1 cellular context compared by ENCODE assay signal in the genomic region with DNA sequence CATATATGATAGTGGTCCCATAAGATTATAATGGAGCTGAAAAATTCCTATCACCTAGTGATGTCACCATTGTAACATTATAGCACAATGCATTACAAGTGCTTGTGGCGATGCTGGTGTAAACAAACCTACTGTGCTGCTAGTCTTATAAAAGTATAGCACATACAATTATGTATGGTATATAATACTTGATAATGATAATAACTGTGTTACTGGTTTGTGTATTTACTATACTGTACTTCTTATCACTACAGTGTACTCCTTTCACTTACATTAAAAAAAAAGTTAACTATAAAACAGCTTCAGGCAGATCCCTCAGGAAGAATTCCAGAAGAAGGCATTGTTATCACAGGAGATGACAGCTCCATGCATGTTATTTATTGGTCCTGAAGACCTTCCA.
TF ChIP-seq lines count a peak whose summit lies in the region.

No MANE protein-coding gene starts in this region.

TF ChIP-seq in GM12878, 131 proteins besides CTCF, POLR2A, EP300 and RAD21 (continued from another document):
- TF ChIP-seq SIN3A (IDR thresholded peaks at IDR 0.05; ENCODE audit: low read depth, low read length): no peak
- TF ChIP-seq SMC3 (IDR thresholded peaks at IDR 0.05; ENCODE audit: borderline replicate concordance, low read length): no peak
- TF ChIP-seq KAT2A (conservative IDR thresholded peaks at IDR 0.05; ENCODE audit: control insufficient read depth, low read depth, low read length): no peak
